1 cellular context compared by ENCODE assay signal in the genomic region with DNA sequence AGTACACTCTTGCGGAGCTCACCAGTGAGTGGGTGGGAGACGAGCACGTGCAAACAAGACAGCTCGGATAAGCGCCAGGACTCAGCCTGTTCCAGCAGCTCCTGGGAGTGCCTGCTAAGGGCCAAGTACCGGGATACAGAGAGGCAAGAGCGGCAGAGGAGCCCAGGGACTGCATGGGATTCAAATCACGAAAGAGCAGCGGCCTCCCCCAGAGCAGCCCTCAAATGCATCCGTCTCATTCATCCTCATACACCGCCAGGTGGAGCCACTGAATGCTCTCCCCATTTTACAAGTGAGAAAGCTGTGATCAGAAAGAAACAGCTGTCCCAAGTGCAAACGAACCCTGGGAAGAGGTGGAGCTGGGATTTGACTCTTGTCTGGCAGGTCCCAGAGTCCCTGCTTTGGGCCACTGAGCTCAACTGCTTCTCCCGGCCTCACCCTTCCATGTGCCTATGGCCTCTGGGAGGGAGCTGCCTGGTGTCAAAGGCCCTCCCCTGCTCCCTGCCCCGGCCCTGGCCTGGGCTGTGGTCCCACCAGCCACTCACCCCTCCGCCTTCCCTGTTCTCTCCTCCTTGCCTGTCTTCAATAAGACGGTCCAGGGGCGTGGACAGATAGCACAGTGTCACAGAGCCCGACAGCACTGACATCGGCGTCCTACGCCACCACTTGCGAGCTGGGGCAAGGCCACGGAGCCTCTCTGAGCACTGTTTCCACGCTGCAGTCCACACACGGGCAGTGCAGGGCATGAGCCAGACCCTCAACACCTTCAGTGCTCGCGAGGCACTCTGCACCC.
A peak's percentile ranks its signal among the peaks of the same experiment; 100 is the strongest.
TF ChIP-seq lines count a peak whose summit lies in the region.

No MANE protein-coding gene starts in this region.

TF ChIP-seq in HepG2, 621 proteins besides CTCF, POLR2A, EP300 and RAD21 (continued from another document):
- TF ChIP-seq, protein P1, sequence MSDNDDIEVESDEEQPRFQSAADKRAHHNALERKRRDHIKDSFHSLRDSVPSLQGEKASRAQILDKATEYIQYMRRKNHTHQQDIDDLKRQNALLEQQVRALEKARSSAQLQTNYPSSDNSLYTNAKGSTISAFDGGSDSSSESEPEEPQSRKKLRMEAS (IDR thresholded peaks at IDR 0.05): 0 out of 2 replicates have a peak, but pooled peaks have one; percentile 24
- TF ChIP-seq, protein P2, sequence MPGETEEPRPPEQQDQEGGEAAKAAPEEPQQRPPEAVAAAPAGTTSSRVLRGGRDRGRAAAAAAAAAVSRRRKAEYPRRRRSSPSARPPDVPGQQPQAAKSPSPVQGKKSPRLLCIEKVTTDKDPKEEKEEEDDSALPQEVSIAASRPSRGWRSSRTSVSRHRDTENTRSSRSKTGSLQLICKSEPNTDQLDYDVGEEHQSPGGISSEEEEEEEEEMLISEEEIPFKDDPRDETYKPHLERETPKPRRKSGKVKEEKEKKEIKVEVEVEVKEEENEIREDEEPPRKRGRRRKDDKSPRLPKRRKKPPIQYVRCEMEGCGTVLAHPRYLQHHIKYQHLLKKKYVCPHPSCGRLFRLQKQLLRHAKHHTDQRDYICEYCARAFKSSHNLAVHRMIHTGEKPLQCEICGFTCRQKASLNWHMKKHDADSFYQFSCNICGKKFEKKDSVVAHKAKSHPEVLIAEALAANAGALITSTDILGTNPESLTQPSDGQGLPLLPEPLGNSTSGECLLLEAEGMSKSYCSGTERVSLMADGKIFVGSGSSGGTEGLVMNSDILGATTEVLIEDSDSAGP (CRISPR knock-in tag; IDR thresholded peaks at IDR 0.05; ENCODE audit: borderline replicate concordance): 0 out of 2 replicates have a peak, but pooled peaks have one; percentile 32
- TF ChIP-seq ZNF605 (CRISPR knock-in tag; IDR thresholded peaks at IDR 0.05): no peak
- no peak for TF ChIP-seq TCF12 (IDR thresholded peaks at IDR 0.05)
- no peak for TF ChIP-seq TCF12 (CRISPR knock-in tag; IDR thresholded peaks at IDR 0.05)
- TF ChIP-seq ZNF556 (CRISPR knock-in tag; IDR thresholded peaks at IDR 0.05; ENCODE audit: borderline replicate concordance): 0 out of 2 replicates have a peak, but pooled peaks have one; percentile 53
- TF ChIP-seq ZNF317 (CRISPR knock-in tag; IDR thresholded peaks at IDR 0.05): 0 out of 2 replicates have a peak, but pooled peaks have one; percentile 17
- TF ChIP-seq, protein P3, sequence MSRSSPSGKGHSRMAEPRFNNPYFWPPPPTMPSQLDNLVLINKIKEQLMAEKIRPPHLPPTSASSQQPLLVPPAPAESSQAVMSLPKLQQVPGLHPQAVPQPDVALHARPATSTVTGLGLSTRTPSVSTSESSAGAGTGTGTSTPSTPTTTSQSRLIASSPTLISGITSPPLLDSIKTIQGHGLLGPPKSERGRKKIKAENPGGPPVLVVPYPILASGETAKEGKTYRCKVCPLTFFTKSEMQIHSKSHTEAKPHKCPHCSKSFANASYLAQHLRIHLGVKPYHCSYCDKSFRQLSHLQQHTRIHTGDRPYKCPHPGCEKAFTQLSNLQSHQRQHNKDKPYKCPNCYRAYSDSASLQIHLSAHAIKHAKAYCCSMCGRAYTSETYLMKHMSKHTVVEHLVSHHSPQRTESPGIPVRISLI (CRISPR knock-in tag; IDR thresholded peaks at IDR 0.05; ENCODE audit: borderline replicate concordance): peak; percentile 12; the same call in 1 of the 2 replicates
- TF ChIP-seq MAZ (IDR thresholded peaks at IDR 0.05; ENCODE audit: borderline replicate concordance, low read depth, low read length): no peak
- TF ChIP-seq MAZ (CRISPR knock-in tag; IDR thresholded peaks at IDR 0.05; ENCODE audit: low read depth): 0 out of 2 replicates have a peak, but pooled peaks have one; percentile 22
